Comparison of ENCODE assay signal across 15 cellular contexts in the genomic region with DNA sequence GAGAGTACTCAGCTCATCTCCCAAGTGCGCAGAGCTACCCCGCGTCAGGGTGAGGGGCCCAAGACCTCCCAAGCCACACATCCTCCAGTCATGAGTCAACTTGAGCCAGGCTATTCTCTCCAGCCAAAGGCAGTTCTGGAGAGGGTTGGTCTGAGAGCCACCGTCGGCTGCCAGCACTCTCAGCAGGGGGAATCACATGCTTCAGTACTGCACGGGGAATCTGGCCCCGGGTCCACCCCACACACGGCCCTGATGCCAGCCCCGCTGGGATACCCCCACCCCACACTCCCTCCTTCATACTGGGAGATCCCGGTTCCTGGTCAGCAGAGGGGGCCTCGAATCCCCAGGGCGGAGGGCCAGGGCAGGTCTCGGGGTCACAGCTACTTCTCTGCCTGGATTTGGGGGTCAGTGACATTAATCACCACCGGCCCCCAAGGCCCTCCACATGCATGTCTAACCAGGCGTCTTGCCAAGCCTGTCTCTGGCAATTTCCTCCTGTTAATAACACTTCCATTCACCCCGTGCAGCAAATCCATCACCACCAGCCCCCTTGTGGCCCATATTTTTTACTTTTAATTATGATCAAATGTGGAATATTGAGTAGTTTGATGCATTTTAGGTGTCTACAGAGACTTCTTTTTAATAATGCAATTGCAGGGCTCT.
"Had no signal": no experiment of that assay in that cellular context is flagged by ENCODE, and none has a peak within 500 bp of the region (broad histone marks: within the 10 kb centered on the region; RNA-seq: fewer than 3 reads in every experiment).

No MANE protein-coding gene starts in this region.

- H3K27ac Mint-ChIP-seq: activated CD4-positive, alpha-beta T cell treated with anti-CD3 and anti-CD28 coated beads for 36 hours; activated CD8-positive, alpha-beta T cell treated with anti-CD3 and anti-CD28 coated beads for 36 hours; activated naive CD8-positive, alpha-beta T cell; activated T-cell treated with anti-CD3 and anti-CD28 coated beads, Interleukin-2, amount 50 U/mL, for 72 hours; endodermal cell; T-helper 1 cell treated with Interleukin-12 subunit alpha and Interleukin-12 subunit beta and Interleukin-4 antibody, amounts not matched to agents 30 μg/mL and 1 μg/mL, for 36 hours had no signal

- H3K27me3 Mint-ChIP-seq: activated CD4-positive, alpha-beta T cell treated with anti-CD3 and anti-CD28 coated beads for 36 hours; activated CD8-positive, alpha-beta T cell treated with anti-CD3 and anti-CD28 coated beads for 36 hours; activated naive CD8-positive, alpha-beta T cell had no signal

- H3K36me3 Mint-ChIP-seq: activated naive CD8-positive, alpha-beta T cell had no signal

- H3K9me3 ChIP-seq: lower lobe of right lung, sigmoid colon had no signal

- H3K4me3 Mint-ChIP-seq: activated CD4-positive, alpha-beta T cell treated with anti-CD3 and anti-CD28 coated beads for 36 hours; activated CD8-positive, alpha-beta T cell treated with anti-CD3 and anti-CD28 coated beads for 36 hours; activated naive CD8-positive, alpha-beta T cell; activated T-cell treated with anti-CD3 and anti-CD28 coated beads, Interleukin-2, amount 50 U/mL, for 72 hours; endodermal cell; neural crest cell; T-helper 1 cell treated with Interleukin-12 subunit alpha and Interleukin-12 subunit beta and Interleukin-4 antibody, amounts not matched to agents 30 μg/mL and 1 μg/mL, for 36 hours had no signal

- H3K36me3 ChIP-seq: gastroesophageal sphincter, lower lobe of right lung, sigmoid colon had no signal

- H3K9me3 Mint-ChIP-seq: activated CD8-positive, alpha-beta T cell treated with anti-CD3 and anti-CD28 coated beads for 36 hours; activated T-cell treated with anti-CD3 and anti-CD28 coated beads, Interleukin-2, amount 50 U/mL, for 72 hours; endodermal cell; neural crest cell; T-helper 1 cell treated with Interleukin-12 subunit alpha and Interleukin-12 subunit beta and Interleukin-4 antibody, amounts not matched to agents 30 μg/mL and 1 μg/mL, for 36 hours had no signal

- H3K4me3 ChIP-seq: dorsolateral prefrontal cortex, gastroesophageal sphincter, lower lobe of right lung, sigmoid colon had no signal

- H3K4me1 Mint-ChIP-seq: activated CD4-positive, alpha-beta T cell treated with anti-CD3 and anti-CD28 coated beads for 36 hours; neural crest cell had no signal

- DNase-seq: activated CD4-positive, alpha-beta T cell treated with anti-CD3 and anti-CD28 coated beads for 36 hours; activated CD8-positive, alpha-beta T cell treated with anti-CD3 and anti-CD28 coated beads for 36 hours; activated gamma-delta T cell; activated T-cell treated with anti-CD3 and anti-CD28 coated beads, Interleukin-2, amount 50 U/mL, for 72 hours; endodermal cell; left colon; lower lobe of right lung; sigmoid colon; stimulated activated CD4-positive, alpha-beta T cell treated with anti-CD3 and anti-CD28 coated beads, Interleukin-12 subunit alpha, Interleukin-12 subunit beta, amount 100 ng/mL, for 4 hours; stimulated activated CD4-positive, alpha-beta T cell treated with anti-CD3 and anti-CD28 coated beads, Interleukin-2, amount 100 ng/mL, for 24 hours had no signal

- ATAC-seq: activated CD4-positive, alpha-beta T cell treated with anti-CD3 and anti-CD28 coated beads for 36 hours; activated CD8-positive, alpha-beta T cell treated with anti-CD3 and anti-CD28 coated beads for 36 hours; activated T-cell treated with anti-CD3 and anti-CD28 coated beads, Interleukin-2, amount 50 U/mL, for 72 hours; gastroesophageal sphincter; left colon; lower lobe of right lung had no signal
